14 cellular contexts compared by ENCODE assay signal in genomic region chr9:21804791-21805190, GRCh38. TPM values are rescaled to one million over a fixed set of nuclear protein-coding genes. Genes with fewer than 3 reads are reported as not detected.
DNase-seq lines count a peak whose midpoint lies in the region; ATAC-seq, FAIRE-seq and TF ChIP-seq lines count a peak whose summit lies in the region.
"Had no signal": no experiment of that assay in that cellular context is flagged by ENCODE, and none has a peak within 500 bp of the region (broad histone marks: within the 10 kb centered on the region; RNA-seq: fewer than 3 reads in every experiment).

No MANE protein-coding gene starts in this region.

- H3K4me3 ChIP-seq in RWPE2 (ENCODE audit: severe bottlenecking) (no peak overlapping the region), fibroblast of mammary gland (ENCODE audit: control insufficient read depth, low read depth, low read length) (peak overlapping the region; percentile 81), smooth muscle cell (no peak overlapping the region)
- H3K4me3 ChIP-seq: gastroesophageal sphincter had no signal

- peaks cover under 1% of the 10 kb centered on the region for H3K36me3 Mint-ChIP-seq in activated naive CD4-positive, alpha-beta T cell treated with anti-CD3 and anti-CD28 coated beads, Interleukin-2, amount 50 U/mL, for 24 hours

- H3K4me3 Mint-ChIP-seq in activated naive CD4-positive, alpha-beta T cell treated with anti-CD3 and anti-CD28 coated beads, Interleukin-2, amount 50 U/mL, for 24 hours: peak overlapping the region; percentile 9
- H3K4me3 Mint-ChIP-seq: stimulated activated memory B cell treated with anti-CD40 and anti-IgM and Interleukin-4, amounts not matched to agents 10 μg/mL and 1 μg/mL and 100 μg/mL, for 72 hours had no signal

- H3K4me1 ChIP-seq in RWPE2 (ENCODE audit: insufficient read depth, poor library complexity, severe bottlenecking) (peaks cover 24% of the 10 kb centered on the region), smooth muscle cell (ENCODE audit: low read depth) (peaks cover 16% of the 10 kb centered on the region)
- H3K4me1 ChIP-seq: parathyroid adenoma had no signal

- H3K79me2 ChIP-seq in smooth muscle cell (ENCODE audit: low read depth): peaks cover 58% of the 10 kb centered on the region
- H3K79me2 ChIP-seq: parathyroid adenoma had no signal

- no peaks in the 10 kb centered on the region for H3F3A ChIP-seq in smooth muscle cell (ENCODE audit: low read depth)

- peaks cover 45% of the 10 kb centered on the region for H4K20me1 ChIP-seq in smooth muscle cell (ENCODE audit: low read depth)

- no peak for FAIRE-seq in RCC 7860 (lab: Jason Lieb, UNC)

- H3K9ac ChIP-seq in smooth muscle cell (ENCODE audit: low read depth): no peak overlapping the region
- H3K9ac ChIP-seq: parathyroid adenoma had no signal

- H3K27ac Mint-ChIP-seq in activated naive CD4-positive, alpha-beta T cell treated with anti-CD3 and anti-CD28 coated beads, Interleukin-2, amount 50 U/mL, for 24 hours: no peak overlapping the region

- H3K36me3 ChIP-seq in RWPE2 (ENCODE audit: low read depth) (peaks cover 49% of the 10 kb centered on the region), smooth muscle cell (ENCODE audit: low read depth) (no peaks in the 10 kb centered on the region)

- H3K27me3 ChIP-seq in RWPE2 (ENCODE audit: insufficient read depth, poor library complexity, severe bottlenecking) (no peaks in the 10 kb centered on the region), smooth muscle cell (ENCODE audit: low read depth) (no peaks in the 10 kb centered on the region)
- H3K27me3 ChIP-seq: gastroesophageal sphincter had no signal

- no peaks in the 10 kb centered on the region for H3K27me3 Mint-ChIP-seq in activated naive CD4-positive, alpha-beta T cell treated with anti-CD3 and anti-CD28 coated beads, Interleukin-2, amount 50 U/mL, for 24 hours

- no peak overlapping the region for H2AFZ ChIP-seq in smooth muscle cell (ENCODE audit: low read depth)
- H2AFZ ChIP-seq: parathyroid adenoma had no signal

- H3K4me2 ChIP-seq in smooth muscle cell: peak overlapping the region; percentile 89

- H3K9me3 Mint-ChIP-seq in activated naive CD4-positive, alpha-beta T cell treated with anti-CD3 and anti-CD28 coated beads, Interleukin-2, amount 50 U/mL, for 24 hours: no peaks in the 10 kb centered on the region
- H3K9me3 Mint-ChIP-seq: stimulated activated memory B cell treated with anti-CD40 and anti-IgM and Interleukin-4, amounts not matched to agents 10 μg/mL and 1 μg/mL and 100 μg/mL, for 72 hours had no signal

- H3K27ac ChIP-seq in RWPE2 (ENCODE audit: poor library complexity, severe bottlenecking) (peak overlapping the region; percentile 78), smooth muscle cell (ENCODE audit: low read depth) (no peak overlapping the region)
- H3K27ac ChIP-seq: gastroesophageal sphincter, left ventricle myocardium inferior, parathyroid adenoma had no signal

- H3K9me3 ChIP-seq in RWPE2 (ENCODE audit: severe bottlenecking) (no peaks in the 10 kb centered on the region), smooth muscle cell (replicated peaks; ENCODE audit: low read depth) (no peaks in the 10 kb centered on the region)
- H3K9me3 ChIP-seq: gastroesophageal sphincter, left ventricle myocardium inferior had no signal

- TF ChIP-seq CTCF in RWPE2 (IDR thresholded peaks at IDR 0.05; ENCODE audit: poor library complexity, severe bottlenecking): no peak
- TF ChIP-seq CTCF in fibroblast of mammary gland (conservative IDR thresholded peaks at IDR 0.05; ENCODE audit: control insufficient read depth, insufficient read depth, low read depth, low read length): no peak
- TF ChIP-seq CTCF in smooth muscle cell (IDR thresholded peaks at IDR 0.05; ENCODE audit: borderline replicate concordance, insufficient read depth, poor library complexity, severe bottlenecking): no peak

- DNase-seq in activated naive CD4-positive, alpha-beta T cell treated with Interleukin-2 at 50 U/mL for 16 hours: no peak
- DNase-seq in RWPE2 (ENCODE audit: low spot score) (no peak), fibroblast of mammary gland (ENCODE audit: low read depth) (no peak), smooth muscle cell (lab: John Stamatoyannopoulos, UW; ENCODE audit: unreplicated experiment) (no peak), RCC 7860 (ENCODE audit: low spot score) (no peak)
- DNase-seq: amniotic stem cell, dermis blood vessel endothelial cell, left ventricle myocardium inferior had no signal

- ATAC-seq in RWPE2 (ENCODE audit: low read depth): no peak
- no peak for ATAC-seq in GM21367 (IDR thresholded peaks at IDR 0.05; ENCODE audit: unreplicated experiment)
- no peak for ATAC-seq in GM18520 (IDR thresholded peaks at IDR 0.05; ENCODE audit: unreplicated experiment)
- ATAC-seq: gastroesophageal sphincter; stimulated activated memory B cell treated with anti-CD40 and anti-IgM and Interleukin-4, amounts not matched to agents 10 μg/mL and 1 μg/mL and 100 μg/mL, for 72 hours had no signal

- H3K4me1 Mint-ChIP-seq in activated naive CD4-positive, alpha-beta T cell treated with anti-CD3 and anti-CD28 coated beads, Interleukin-2, amount 50 U/mL, for 24 hours: peaks cover 56% of the 10 kb centered on the region

RNA-seq across cellular contexts. Expression of gene MTAP, which starts 2.4 kb away (rescaled TPM):
- total RNA-seq in smooth muscle cell: 39.6 and 42.7 TPM in 2 replicates
- 19.1 and 26.1 TPM in 2 replicates for polyA plus RNA-seq in smooth muscle cell
